ENCODE assay signal across 1 cellular context in the genomic region with DNA sequence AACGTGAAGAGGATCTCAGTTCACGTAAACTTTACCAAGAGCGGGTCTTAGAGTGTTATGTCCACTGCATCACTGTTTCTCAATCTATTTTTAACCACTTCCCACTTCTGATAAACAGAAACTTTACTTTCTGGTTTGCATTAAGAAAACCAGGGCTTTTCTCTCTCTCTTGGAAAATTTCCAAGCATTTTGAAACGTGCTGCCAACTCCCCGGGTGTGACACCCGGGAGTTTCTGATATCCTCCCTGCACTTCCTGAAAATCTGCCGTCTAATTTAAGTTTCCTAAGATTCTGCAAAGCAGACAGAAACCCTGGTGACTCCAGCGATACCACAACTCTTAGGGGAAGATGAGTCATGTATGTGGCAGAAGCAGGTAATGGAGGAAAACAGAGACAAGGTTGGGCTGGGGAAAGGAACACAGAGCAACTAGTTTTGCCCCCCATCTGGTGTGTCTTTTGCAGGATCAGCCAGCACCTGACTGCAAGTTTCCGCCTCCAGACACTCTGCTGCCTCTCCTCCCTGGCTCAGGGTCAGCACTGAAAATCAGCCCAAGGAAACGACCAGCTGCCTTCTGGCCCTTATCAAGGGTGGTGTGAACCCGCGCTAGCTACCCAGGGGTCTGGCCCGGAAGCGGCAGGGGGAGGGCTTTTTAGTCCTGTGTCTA.
TF ChIP-seq lines count a peak whose summit lies in the region.

No MANE protein-coding gene starts in this region.

TF ChIP-seq in GM12878, 131 proteins besides CTCF, POLR2A, EP300 and RAD21 (continued from another document and continues in another):
- TF ChIP-seq, protein P1, sequence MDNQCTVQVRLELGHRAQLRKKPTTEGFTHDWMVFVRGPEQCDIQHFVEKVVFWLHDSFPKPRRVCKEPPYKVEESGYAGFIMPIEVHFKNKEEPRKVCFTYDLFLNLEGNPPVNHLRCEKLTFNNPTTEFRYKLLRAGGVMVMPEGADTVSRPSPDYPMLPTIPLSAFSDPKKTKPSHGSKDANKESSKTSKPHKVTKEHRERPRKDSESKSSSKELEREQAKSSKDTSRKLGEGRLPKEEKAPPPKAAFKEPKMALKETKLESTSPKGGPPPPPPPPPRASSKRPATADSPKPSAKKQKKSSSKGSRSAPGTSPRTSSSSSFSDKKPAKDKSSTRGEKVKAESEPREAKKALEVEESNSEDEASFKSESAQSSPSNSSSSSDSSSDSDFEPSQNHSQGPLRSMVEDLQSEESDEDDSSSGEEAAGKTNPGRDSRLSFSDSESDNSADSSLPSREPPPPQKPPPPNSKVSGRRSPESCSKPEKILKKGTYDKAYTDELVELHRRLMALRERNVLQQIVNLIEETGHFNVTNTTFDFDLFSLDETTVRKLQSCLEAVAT (IDR thresholded peaks at IDR 0.05), result no peak
- TF ChIP-seq ZBED1 (IDR thresholded peaks at IDR 0.05; ENCODE audit: borderline replicate concordance), result no peak
- no peak for TF ChIP-seq TAF1 (IDR thresholded peaks at IDR 0.05; ENCODE audit: borderline replicate concordance, low read depth, low read length)
- TF ChIP-seq PML (IDR thresholded peaks at IDR 0.05; ENCODE audit: low read length), result no peak
- TF ChIP-seq HDGF (IDR thresholded peaks at IDR 0.05), result no peak
- TF ChIP-seq KAT2A (conservative IDR thresholded peaks at IDR 0.05; ENCODE audit: control insufficient read depth, low read depth, low read length), result no peak
- TF ChIP-seq NR2C1 (IDR thresholded peaks at IDR 0.05), result no peak
- TF ChIP-seq SRF (IDR thresholded peaks at IDR 0.05; ENCODE audit: low read depth in 2 of 2, low read length in 2 of 2), result no peak
- no peak for TF ChIP-seq ZNF622 (IDR thresholded peaks at IDR 0.05)
- peak; percentile 92 for TF ChIP-seq IKZF1 (conservative IDR thresholded peaks at IDR 0.05)
- TF ChIP-seq SUZ12 (IDR thresholded peaks at IDR 0.05; ENCODE audit: unreplicated experiment), result no peak
- TF ChIP-seq SMARCA5 (IDR thresholded peaks at IDR 0.05), result 0 out of 2 replicates have a peak, but pooled peaks have one; percentile 24
- TF ChIP-seq JUNB (IDR thresholded peaks at IDR 0.05), result no peak
- TF ChIP-seq BMI1 (IDR thresholded peaks at IDR 0.05; ENCODE audit: borderline replicate concordance), result no peak
- peak; percentile 36; the same call in 1 of the 2 replicates for TF ChIP-seq MTA2 (IDR thresholded peaks at IDR 0.05; ENCODE audit: low read depth)
- TF ChIP-seq HCFC1 (IDR thresholded peaks at IDR 0.05; ENCODE audit: low read length), result no peak
- TF ChIP-seq EZH2 (IDR thresholded peaks at IDR 0.05; ENCODE audit: borderline replicate concordance, control insufficient read depth, low read depth, low read length), result no peak
- no peak for TF ChIP-seq ESRRA (IDR thresholded peaks at IDR 0.05; ENCODE audit: low read length)
- TF ChIP-seq, protein P2, sequence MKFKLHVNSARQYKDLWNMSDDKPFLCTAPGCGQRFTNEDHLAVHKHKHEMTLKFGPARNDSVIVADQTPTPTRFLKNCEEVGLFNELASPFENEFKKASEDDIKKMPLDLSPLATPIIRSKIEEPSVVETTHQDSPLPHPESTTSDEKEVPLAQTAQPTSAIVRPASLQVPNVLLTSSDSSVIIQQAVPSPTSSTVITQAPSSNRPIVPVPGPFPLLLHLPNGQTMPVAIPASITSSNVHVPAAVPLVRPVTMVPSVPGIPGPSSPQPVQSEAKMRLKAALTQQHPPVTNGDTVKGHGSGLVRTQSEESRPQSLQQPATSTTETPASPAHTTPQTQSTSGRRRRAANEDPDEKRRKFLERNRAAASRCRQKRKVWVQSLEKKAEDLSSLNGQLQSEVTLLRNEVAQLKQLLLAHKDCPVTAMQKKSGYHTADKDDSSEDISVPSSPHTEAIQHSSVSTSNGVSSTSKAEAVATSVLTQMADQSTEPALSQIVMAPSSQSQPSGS (IDR thresholded peaks at IDR 0.05; ENCODE audit: low read length), result peak; percentile 56
- TF ChIP-seq, protein P3, sequence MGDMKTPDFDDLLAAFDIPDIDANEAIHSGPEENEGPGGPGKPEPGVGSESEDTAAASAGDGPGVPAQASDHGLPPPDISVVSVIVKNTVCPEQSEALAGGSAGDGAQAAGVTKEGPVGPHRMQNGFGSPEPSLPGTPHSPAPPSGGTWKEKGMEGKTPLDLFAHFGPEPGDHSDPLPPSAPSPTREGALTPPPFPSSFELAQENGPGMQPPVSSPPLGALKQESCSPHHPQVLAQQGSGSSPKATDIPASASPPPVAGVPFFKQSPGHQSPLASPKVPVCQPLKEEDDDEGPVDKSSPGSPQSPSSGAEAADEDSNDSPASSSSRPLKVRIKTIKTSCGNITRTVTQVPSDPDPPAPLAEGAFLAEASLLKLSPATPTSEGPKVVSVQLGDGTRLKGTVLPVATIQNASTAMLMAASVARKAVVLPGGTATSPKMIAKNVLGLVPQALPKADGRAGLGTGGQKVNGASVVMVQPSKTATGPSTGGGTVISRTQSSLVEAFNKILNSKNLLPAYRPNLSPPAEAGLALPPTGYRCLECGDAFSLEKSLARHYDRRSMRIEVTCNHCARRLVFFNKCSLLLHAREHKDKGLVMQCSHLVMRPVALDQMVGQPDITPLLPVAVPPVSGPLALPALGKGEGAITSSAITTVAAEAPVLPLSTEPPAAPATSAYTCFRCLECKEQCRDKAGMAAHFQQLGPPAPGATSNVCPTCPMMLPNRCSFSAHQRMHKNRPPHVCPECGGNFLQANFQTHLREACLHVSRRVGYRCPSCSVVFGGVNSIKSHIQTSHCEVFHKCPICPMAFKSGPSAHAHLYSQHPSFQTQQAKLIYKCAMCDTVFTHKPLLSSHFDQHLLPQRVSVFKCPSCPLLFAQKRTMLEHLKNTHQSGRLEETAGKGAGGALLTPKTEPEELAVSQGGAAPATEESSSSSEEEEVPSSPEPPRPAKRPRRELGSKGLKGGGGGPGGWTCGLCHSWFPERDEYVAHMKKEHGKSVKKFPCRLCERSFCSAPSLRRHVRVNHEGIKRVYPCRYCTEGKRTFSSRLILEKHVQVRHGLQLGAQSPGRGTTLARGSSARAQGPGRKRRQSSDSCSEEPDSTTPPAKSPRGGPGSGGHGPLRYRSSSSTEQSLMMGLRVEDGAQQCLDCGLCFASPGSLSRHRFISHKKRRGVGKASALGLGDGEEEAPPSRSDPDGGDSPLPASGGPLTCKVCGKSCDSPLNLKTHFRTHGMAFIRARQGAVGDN (IDR thresholded peaks at IDR 0.05), result no peak
- TF ChIP-seq FOXK2 (IDR thresholded peaks at IDR 0.05), result no peak
- no peak for TF ChIP-seq FOXM1 (IDR thresholded peaks at IDR 0.05; ENCODE audit: low read depth, low read length)
- TF ChIP-seq, protein P4, sequence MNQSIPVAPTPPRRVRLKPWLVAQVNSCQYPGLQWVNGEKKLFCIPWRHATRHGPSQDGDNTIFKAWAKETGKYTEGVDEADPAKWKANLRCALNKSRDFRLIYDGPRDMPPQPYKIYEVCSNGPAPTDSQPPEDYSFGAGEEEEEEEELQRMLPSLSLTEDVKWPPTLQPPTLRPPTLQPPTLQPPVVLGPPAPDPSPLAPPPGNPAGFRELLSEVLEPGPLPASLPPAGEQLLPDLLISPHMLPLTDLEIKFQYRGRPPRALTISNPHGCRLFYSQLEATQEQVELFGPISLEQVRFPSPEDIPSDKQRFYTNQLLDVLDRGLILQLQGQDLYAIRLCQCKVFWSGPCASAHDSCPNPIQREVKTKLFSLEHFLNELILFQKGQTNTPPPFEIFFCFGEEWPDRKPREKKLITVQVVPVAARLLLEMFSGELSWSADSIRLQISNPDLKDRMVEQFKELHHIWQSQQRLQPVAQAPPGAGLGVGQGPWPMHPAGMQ (IDR thresholded peaks at IDR 0.05; ENCODE audit: borderline replicate concordance), result no peak
- no peak for TF ChIP-seq LARP7 (IDR thresholded peaks at IDR 0.05)
- peak; percentile 74 for TF ChIP-seq ATF7 (IDR thresholded peaks at IDR 0.05; ENCODE audit: low read depth)
- TF ChIP-seq, protein P5, sequence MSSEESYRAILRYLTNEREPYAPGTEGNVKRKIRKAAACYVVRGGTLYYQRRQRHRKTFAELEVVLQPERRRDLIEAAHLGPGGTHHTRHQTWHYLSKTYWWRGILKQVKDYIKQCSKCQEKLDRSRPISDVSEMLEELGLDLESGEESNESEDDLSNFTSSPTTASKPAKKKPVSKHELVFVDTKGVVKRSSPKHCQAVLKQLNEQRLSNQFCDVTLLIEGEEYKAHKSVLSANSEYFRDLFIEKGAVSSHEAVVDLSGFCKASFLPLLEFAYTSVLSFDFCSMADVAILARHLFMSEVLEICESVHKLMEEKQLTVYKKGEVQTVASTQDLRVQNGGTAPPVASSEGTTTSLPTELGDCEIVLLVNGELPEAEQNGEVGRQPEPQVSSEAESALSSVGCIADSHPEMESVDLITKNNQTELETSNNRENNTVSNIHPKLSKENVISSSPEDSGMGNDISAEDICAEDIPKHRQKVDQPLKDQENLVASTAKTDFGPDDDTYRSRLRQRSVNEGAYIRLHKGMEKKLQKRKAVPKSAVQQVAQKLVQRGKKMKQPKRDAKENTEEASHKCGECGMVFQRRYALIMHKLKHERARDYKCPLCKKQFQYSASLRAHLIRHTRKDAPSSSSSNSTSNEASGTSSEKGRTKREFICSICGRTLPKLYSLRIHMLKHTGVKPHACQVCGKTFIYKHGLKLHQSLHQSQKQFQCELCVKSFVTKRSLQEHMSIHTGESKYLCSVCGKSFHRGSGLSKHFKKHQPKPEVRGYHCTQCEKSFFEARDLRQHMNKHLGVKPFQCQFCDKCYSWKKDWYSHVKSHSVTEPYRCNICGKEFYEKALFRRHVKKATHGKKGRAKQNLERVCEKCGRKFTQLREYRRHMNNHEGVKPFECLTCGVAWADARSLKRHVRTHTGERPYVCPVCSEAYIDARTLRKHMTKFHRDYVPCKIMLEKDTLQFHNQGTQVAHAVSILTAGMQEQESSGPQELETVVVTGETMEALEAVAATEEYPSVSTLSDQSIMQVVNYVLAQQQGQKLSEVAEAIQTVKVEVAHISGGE (CRISPR knock-in tag; IDR thresholded peaks at IDR 0.05), result no peak
- no peak for TF ChIP-seq GABPA (IDR thresholded peaks at IDR 0.05; ENCODE audit: low read depth)
- TF ChIP-seq ZNF384 (IDR thresholded peaks at IDR 0.05; ENCODE audit: borderline replicate concordance, low read depth, low read length), result no peak
- no peak for TF ChIP-seq SIX5 (IDR thresholded peaks at IDR 0.05; ENCODE audit: low read depth, low read length, severe bottlenecking)
- TF ChIP-seq RFX5 (IDR thresholded peaks at IDR 0.05; ENCODE audit: low read depth, low read length), result no peak
- no peak for TF ChIP-seq TCF3 (IDR thresholded peaks at IDR 0.05; ENCODE audit: borderline replicate concordance, insufficient read depth, low read depth, low read length)
- TF ChIP-seq NFYA (IDR thresholded peaks at IDR 0.05; ENCODE audit: borderline replicate concordance, low read depth, low read length), result no peak
- TF ChIP-seq STAT1 (conservative IDR thresholded peaks at IDR 0.05), result no peak
- TF ChIP-seq, protein P6, sequence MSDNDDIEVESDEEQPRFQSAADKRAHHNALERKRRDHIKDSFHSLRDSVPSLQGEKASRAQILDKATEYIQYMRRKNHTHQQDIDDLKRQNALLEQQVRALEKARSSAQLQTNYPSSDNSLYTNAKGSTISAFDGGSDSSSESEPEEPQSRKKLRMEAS (IDR thresholded peaks at IDR 0.05; ENCODE audit: low read depth, low read length), result no peak
- TF ChIP-seq, protein P7, sequence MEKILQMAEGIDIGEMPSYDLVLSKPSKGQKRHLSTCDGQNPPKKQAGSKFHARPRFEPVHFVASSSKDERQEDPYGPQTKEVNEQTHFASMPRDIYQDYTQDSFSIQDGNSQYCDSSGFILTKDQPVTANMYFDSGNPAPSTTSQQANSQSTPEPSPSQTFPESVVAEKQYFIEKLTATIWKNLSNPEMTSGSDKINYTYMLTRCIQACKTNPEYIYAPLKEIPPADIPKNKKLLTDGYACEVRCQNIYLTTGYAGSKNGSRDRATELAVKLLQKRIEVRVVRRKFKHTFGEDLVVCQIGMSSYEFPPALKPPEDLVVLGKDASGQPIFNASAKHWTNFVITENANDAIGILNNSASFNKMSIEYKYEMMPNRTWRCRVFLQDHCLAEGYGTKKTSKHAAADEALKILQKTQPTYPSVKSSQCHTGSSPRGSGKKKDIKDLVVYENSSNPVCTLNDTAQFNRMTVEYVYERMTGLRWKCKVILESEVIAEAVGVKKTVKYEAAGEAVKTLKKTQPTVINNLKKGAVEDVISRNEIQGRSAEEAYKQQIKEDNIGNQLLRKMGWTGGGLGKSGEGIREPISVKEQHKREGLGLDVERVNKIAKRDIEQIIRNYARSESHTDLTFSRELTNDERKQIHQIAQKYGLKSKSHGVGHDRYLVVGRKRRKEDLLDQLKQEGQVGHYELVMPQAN (conservative IDR thresholded peaks at IDR 0.05), result no peak
- no peak for TF ChIP-seq YBX1 (IDR thresholded peaks at IDR 0.05)
- no peak for TF ChIP-seq POLR2AphosphoS2 (IDR thresholded peaks at IDR 0.05; ENCODE audit: low read depth, low read length)
- no peak for TF ChIP-seq TCF12 (IDR thresholded peaks at IDR 0.05; ENCODE audit: low read depth, low read length)
- TF ChIP-seq, protein P8, sequence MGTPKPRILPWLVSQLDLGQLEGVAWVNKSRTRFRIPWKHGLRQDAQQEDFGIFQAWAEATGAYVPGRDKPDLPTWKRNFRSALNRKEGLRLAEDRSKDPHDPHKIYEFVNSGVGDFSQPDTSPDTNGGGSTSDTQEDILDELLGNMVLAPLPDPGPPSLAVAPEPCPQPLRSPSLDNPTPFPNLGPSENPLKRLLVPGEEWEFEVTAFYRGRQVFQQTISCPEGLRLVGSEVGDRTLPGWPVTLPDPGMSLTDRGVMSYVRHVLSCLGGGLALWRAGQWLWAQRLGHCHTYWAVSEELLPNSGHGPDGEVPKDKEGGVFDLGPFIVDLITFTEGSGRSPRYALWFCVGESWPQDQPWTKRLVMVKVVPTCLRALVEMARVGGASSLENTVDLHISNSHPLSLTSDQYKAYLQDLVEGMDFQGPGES (IDR thresholded peaks at IDR 0.05), result no peak
- TF ChIP-seq POLR2AphosphoS5 (IDR thresholded peaks at IDR 0.05; ENCODE audit: low read length), result no peak
- no peak for TF ChIP-seq TARDBP (IDR thresholded peaks at IDR 0.05; ENCODE audit: borderline replicate concordance)
- peak; percentile 82 to 88 for TF ChIP-seq IKZF2 (IDR thresholded peaks at IDR 0.05)
- no peak for TF ChIP-seq KLF5 (IDR thresholded peaks at IDR 0.05; ENCODE audit: partially characterized antibody)
- TF ChIP-seq SPI1 (IDR thresholded peaks at IDR 0.05; ENCODE audit: borderline replicate concordance, insufficient read depth, low read depth, low read length), result peak; percentile 45; the same call in 1 of the 2 replicates
- peak; percentile 89 for TF ChIP-seq EED (IDR thresholded peaks at IDR 0.05; ENCODE audit: low read depth)
- TF ChIP-seq GATAD2B (conservative IDR thresholded peaks at IDR 0.05; ENCODE audit: low read depth), result peak; percentile 20; the same call in 1 of the 2 replicates
- TF ChIP-seq CBX5 (IDR thresholded peaks at IDR 0.05; ENCODE audit: low read depth), result no peak
- no peak for TF ChIP-seq NRF1 (conservative IDR thresholded peaks at IDR 0.05; ENCODE audit: low read depth, low read length)
- no peak for TF ChIP-seq ZNF24 (IDR thresholded peaks at IDR 0.05)
- TF ChIP-seq ZNF207 (IDR thresholded peaks at IDR 0.05; ENCODE audit: borderline replicate concordance), result no peak
- no peak for TF ChIP-seq PAX8 (IDR thresholded peaks at IDR 0.05)
